ENCODE assay signal across 11 cellular contexts in genomic region chr9:33620738-33621439, GRCh38.
A peak's percentile ranks its signal among the peaks of the same experiment; 100 is the strongest.
DNase-seq lines count a peak whose midpoint lies in the region; ATAC-seq and TF ChIP-seq lines count a peak whose summit lies in the region.
"Had no signal": no experiment of that assay in that cellular context is flagged by ENCODE, and none has a peak within 500 bp of the region (broad histone marks: within the 10 kb centered on the region; RNA-seq: fewer than 3 reads in every experiment).

No MANE protein-coding gene starts in this region.

- POLR2A ChIA-PET in naive thymus-derived CD4-positive, alpha-beta T cell (lab: Charles Lee) = no interaction called here

- H3K27ac Mint-ChIP-seq in stimulated activated naive B cell treated with anti-CD40 and anti-IgM and Interleukin-4, amounts not matched to agents 10 μg/mL and 1 μg/mL and 100 μg/mL, for 72 hours = no peak overlapping the region
- no peak overlapping the region for H3K27ac Mint-ChIP-seq in naive thymus-derived CD4-positive, alpha-beta T cell
- H3K27ac Mint-ChIP-seq: activated naive CD4-positive, alpha-beta T cell treated with anti-CD3 and anti-CD28 coated beads, Interleukin-2, amount 50 U/mL, for 72 hours had no signal

- H3K4me1 ChIP-seq in muscle layer of colon (ENCODE audit: insufficient read depth, low read length) = peaks cover 12% of the 10 kb centered on the region
- H3K4me1 ChIP-seq in naive thymus-derived CD4-positive, alpha-beta T cell (ENCODE audit: control insufficient read depth in 2 of 2, insufficient read depth in 2 of 2, low read length in 2 of 2) = no peaks in the 10 kb centered on the region

- peak overlapping the region; percentile 45 for H3K27ac ChIP-seq in muscle layer of colon (ENCODE audit: low read depth, low read length)
- H3K27ac ChIP-seq in naive thymus-derived CD4-positive, alpha-beta T cell (ENCODE audit: low read depth, low read length) = no peak overlapping the region

- H3K4me3 Mint-ChIP-seq in stimulated activated naive B cell treated with anti-CD40 and anti-IgM and Interleukin-4, amounts not matched to agents 10 μg/mL and 1 μg/mL and 100 μg/mL, for 72 hours = no peak overlapping the region
- no peak overlapping the region for H3K4me3 Mint-ChIP-seq in naive thymus-derived CD4-positive, alpha-beta T cell

- no peaks in the 10 kb centered on the region for H3K9me3 ChIP-seq in muscle layer of colon (ENCODE audit: low read length)
- no peaks in the 10 kb centered on the region for H3K9me3 ChIP-seq in naive thymus-derived CD4-positive, alpha-beta T cell (ENCODE audit: control insufficient read depth in 2 of 3, low read length in 3 of 3)

- H3K36me3 Mint-ChIP-seq in stimulated activated naive B cell treated with anti-CD40 and anti-IgM and Interleukin-4, amounts not matched to agents 10 μg/mL and 1 μg/mL and 100 μg/mL, for 72 hours = no peaks in the 10 kb centered on the region
- H3K36me3 Mint-ChIP-seq in naive thymus-derived CD4-positive, alpha-beta T cell = no peaks in the 10 kb centered on the region
- H3K36me3 Mint-ChIP-seq: activated naive CD4-positive, alpha-beta T cell treated with anti-CD3 and anti-CD28 coated beads, Interleukin-2, amount 50 U/mL, for 72 hours had no signal

- CTCF ChIA-PET in naive thymus-derived CD4-positive, alpha-beta T cell (lab: Charles Lee) = interaction anchor here (1.5 to 5.4 kb wide), 2 partner anchors 101 to 247 kb away, joined by 5 to 76 read pairs; no protein-coding TSS in a partner anchor

- no peak overlapping the region for H3K9ac ChIP-seq in muscle layer of colon (ENCODE audit: low read length)

- no peaks in the 10 kb centered on the region for H3K9me3 Mint-ChIP-seq in stimulated activated naive B cell treated with anti-CD40 and anti-IgM and Interleukin-4, amounts not matched to agents 10 μg/mL and 1 μg/mL and 100 μg/mL, for 72 hours
- H3K9me3 Mint-ChIP-seq in naive thymus-derived CD4-positive, alpha-beta T cell = no peaks in the 10 kb centered on the region
- H3K9me3 Mint-ChIP-seq: activated naive CD4-positive, alpha-beta T cell treated with anti-CD3 and anti-CD28 coated beads, Interleukin-2, amount 50 U/mL, for 72 hours had no signal

- TF ChIP-seq CTCF in AG09319 (IDR thresholded peaks at IDR 0.05; ENCODE audit: low read depth, low read length) (no peak), cardiac fibroblast (IDR thresholded peaks at IDR 0.05; ENCODE audit: low read depth, low read length) (no peak)

- no peaks in the 10 kb centered on the region for H3K27me3 ChIP-seq in muscle layer of colon (ENCODE audit: control insufficient read depth in 1 of 2, insufficient read depth in 2 of 2, low read length in 2 of 2)
- H3K27me3 ChIP-seq in naive thymus-derived CD4-positive, alpha-beta T cell (ENCODE audit: control insufficient read depth in 2 of 2, insufficient read depth in 2 of 2, low read length in 2 of 2) = peaks cover 0 to 3% of the 10 kb centered on the region in 2 donors

- peaks cover 4 to 5% of the 10 kb centered on the region in 2 donors for H3K4me1 Mint-ChIP-seq in stimulated activated naive B cell treated with anti-CD40 and anti-IgM and Interleukin-4, amounts not matched to agents 10 μg/mL and 1 μg/mL and 100 μg/mL, for 72 hours
- H3K4me1 Mint-ChIP-seq in naive thymus-derived CD4-positive, alpha-beta T cell = peaks cover 3 to 7% (median 4%) of the 10 kb centered on the region in 7 donors

- no peaks in the 10 kb centered on the region for H3K36me3 ChIP-seq in muscle layer of colon (ENCODE audit: insufficient read depth, low read length)
- H3K36me3 ChIP-seq in naive thymus-derived CD4-positive, alpha-beta T cell (ENCODE audit: control insufficient read depth in 2 of 3, insufficient read depth in 3 of 3, low read length in 3 of 3) = no peaks in the 10 kb centered on the region

- intact Hi-C loops in naive thymus-derived CD4-positive, alpha-beta T cell (cut with micrococcal nuclease) = loop anchor here (5.0 kb wide), 2 partner anchors 161 to 334 kb away; no protein-coding TSS in a partner anchor

- no peak for ATAC-seq in stimulated activated naive B cell treated with anti-CD40 and anti-IgM and Interleukin-4, amounts not matched to agents 10 μg/mL and 1 μg/mL and 100 μg/mL, for 72 hours (replicated peaks)
- no peak for ATAC-seq in naive thymus-derived CD4-positive, alpha-beta T cell
- ATAC-seq: activated naive CD4-positive, alpha-beta T cell treated with anti-CD3 and anti-CD28 coated beads, Interleukin-2, amount 50 U/mL, for 72 hours had no signal

- peaks cover 33 to 53% of the 10 kb centered on the region in 2 donors for H3K27me3 Mint-ChIP-seq in stimulated activated naive B cell treated with anti-CD40 and anti-IgM and Interleukin-4, amounts not matched to agents 10 μg/mL and 1 μg/mL and 100 μg/mL, for 72 hours
- peaks cover 25 to 38% (median 31%) of the 10 kb centered on the region in 5 donors for H3K27me3 Mint-ChIP-seq in naive thymus-derived CD4-positive, alpha-beta T cell

- no peak overlapping the region for H3K4me3 ChIP-seq in cardiac fibroblast (replicated peaks in 1 of 2; ENCODE audit: low read depth in 2 of 2, low read length in 2 of 2)
- no peak overlapping the region for H3K4me3 ChIP-seq in muscle layer of colon (ENCODE audit: low read depth in 1 of 2, low read length in 2 of 2)
- no peak overlapping the region for H3K4me3 ChIP-seq in naive thymus-derived CD4-positive, alpha-beta T cell (ENCODE audit: low read length)

- DNase-seq in AG09319 (ENCODE audit: extremely low read depth, low read depth) (peak; percentile 59), LoVo (ENCODE audit: low spot score) (peak; percentile 24), cardiac fibroblast (ENCODE audit: low read depth in 2 of 2) (peak; percentile 62 to 67), ecto neural progenitor cell (ENCODE audit: low spot score) (no peak), inferior parietal cortex (ENCODE audit: extremely low spot score) (no peak)
- DNase-seq in stimulated activated naive B cell treated with anti-CD40 and anti-IgM and Interleukin-4, amounts not matched to agents 10 μg/mL and 1 μg/mL and 100 μg/mL, for 72 hours = no peak
- no peak for DNase-seq in naive thymus-derived CD4-positive, alpha-beta T cell
- DNase-seq: DND-41, NCI-H446 had no signal

Comparison
In these comparisons a context has a peak if more than half of its experiments do, and no peak if none do; other contexts are left out.
1. DNase-seq: peak in AG09319 (single experiment), LoVo (single experiment) and cardiac fibroblast (2 of 2); none in stimulated activated naive B cell treated with anti-CD40 and anti-IgM and Interleukin-4, amounts not matched to agents 10 μg/mL and 1 μg/mL and 100 μg/mL, for 72 hours (single experiment), ecto neural progenitor cell (single experiment), naive thymus-derived CD4-positive, alpha-beta T cell (0 of 9) and inferior parietal cortex (single experiment).